In the genomic region with DNA sequence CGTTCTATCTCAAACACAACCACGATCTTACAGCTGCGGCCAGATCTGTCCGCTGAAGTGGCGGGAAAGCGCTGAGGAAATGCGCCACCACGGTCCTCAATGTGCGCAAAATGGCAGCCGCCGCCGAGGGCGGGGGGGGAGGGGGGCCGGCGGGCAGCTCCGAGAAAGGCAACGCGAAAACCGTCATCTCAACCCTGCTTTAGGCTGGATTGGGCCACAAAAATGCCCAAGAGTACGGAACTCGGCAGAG, we compare ENCODE assay signal across 8 cellular contexts. TPM values are rescaled to one million over a fixed set of nuclear protein-coding genes. Genes with fewer than 3 reads are reported as not detected.
DNase-seq lines count a peak whose midpoint lies in the region; ATAC-seq, FAIRE-seq and TF ChIP-seq lines count a peak whose summit lies in the region.

No MANE protein-coding gene starts in this region.

- H3K27me3 ChIP-seq in endothelial cell of umbilical vein (ENCODE audit: control insufficient read depth in 2 of 2, insufficient read depth in 2 of 2, low read length in 2 of 2), result no peaks in the 10 kb centered on the region

- no peaks in the 10 kb centered on the region for H3K9me1 ChIP-seq in endothelial cell of umbilical vein (replicated peaks; ENCODE audit: control insufficient read depth, extremely low read depth, insufficient read depth, low read length)

- H3K36me3 ChIP-seq in endothelial cell of umbilical vein (ENCODE audit: control insufficient read depth in 2 of 2, extremely low read depth in 1 of 2, insufficient read depth in 2 of 2, low read length in 2 of 2), result peaks cover 11 to 27% of the 10 kb centered on the region in 2 experiments

- H3K4me1 ChIP-seq in endothelial cell of umbilical vein (ENCODE audit: control insufficient read depth, extremely low read depth, insufficient read depth, low read length), result peaks cover 36% of the 10 kb centered on the region

- H3K36me3 Mint-ChIP-seq in activated CD8-positive, alpha-beta memory T cell treated with anti-CD3 and anti-CD28 coated beads, Interleukin-2, amount 10 ng/mL, durations not matched to agents 7 days and 5 days, result peaks cover 52% of the 10 kb centered on the region

- POLR2A ChIA-PET in endothelial cell of umbilical vein (lab: Charles Lee), result interaction anchor here (0.6 to 3.2 kb wide), 19 partner anchors 9 to 477 kb away, joined by 3 to 64 read pairs (median 7); partner anchors contain the start of genes ATL2, GALM, GEMIN6 and HNRNPLL

- DNase-seq in NCI-H2196 treated with DMSO at 0.1 percent for 48 hours (lab: John Stamatoyannopoulos, UW; ENCODE audit: unreplicated experiment), result peak; percentile 36
- peak; percentile 89 for DNase-seq in activated CD8-positive, alpha-beta memory T cell treated with anti-CD3 and anti-CD28 coated beads, Interleukin-2, amount 10 ng/mL, durations not matched to agents 7 days and 5 days
- no peak for DNase-seq in endothelial cell of umbilical vein (ENCODE audit: low read depth, low spot score)
- peak; percentile 64 for DNase-seq in mucosa of gallbladder (ENCODE audit: low spot score)
- DNase-seq in stimulated activated CD8-positive, alpha-beta memory T cell treated with anti-CD3 and anti-CD28 coated beads, Interleukin-4, amount 100 ng/mL, for 4 hours (ENCODE audit: low read depth in 2 of 2, low spot score in 1 of 2), result peak; percentile 51 to 55
- no peak for DNase-seq in NCI-H1048 (lab: John Stamatoyannopoulos, UW)

- TF ChIP-seq POLR2A in endothelial cell of umbilical vein (IDR thresholded peaks at IDR 0.05; ENCODE audit: low read depth, low read length), result no peak

- H3K27ac Mint-ChIP-seq in activated CD8-positive, alpha-beta memory T cell treated with anti-CD3 and anti-CD28 coated beads, Interleukin-2, amount 10 ng/mL, durations not matched to agents 7 days and 5 days, result peak overlapping the region; percentile 100

- peaks cover 3% of the 10 kb centered on the region for H3K27me3 Mint-ChIP-seq in activated CD8-positive, alpha-beta memory T cell treated with anti-CD3 and anti-CD28 coated beads, Interleukin-2, amount 10 ng/mL, durations not matched to agents 7 days and 5 days

- FAIRE-seq in endothelial cell of umbilical vein (lab: Jason Lieb, UNC), result no peak

- H3K79me2 ChIP-seq in endothelial cell of umbilical vein (ENCODE audit: control insufficient read depth, insufficient read depth, low read length), result peaks cover 54% of the 10 kb centered on the region

- ATAC-seq in GM18868 (IDR thresholded peaks at IDR 0.05; ENCODE audit: unreplicated experiment), result peak; percentile 37
- ATAC-seq in HG02852 (IDR thresholded peaks at IDR 0.05; ENCODE audit: unreplicated experiment), result peak; percentile 42
- no peak for ATAC-seq in activated CD8-positive, alpha-beta memory T cell treated with anti-CD3 and anti-CD28 coated beads, Interleukin-2, amount 10 ng/mL, durations not matched to agents 7 days and 5 days

- peaks cover 9% of the 10 kb centered on the region for H4K20me1 ChIP-seq in endothelial cell of umbilical vein (replicated peaks; ENCODE audit: control insufficient read depth, extremely low read depth, insufficient read depth, low read length)

- CTCF ChIA-PET in activated CD8-positive, alpha-beta memory T cell treated with anti-CD3 and anti-CD28 coated beads, Interleukin-2, amount 10 ng/mL, durations not matched to agents 7 days and 5 days (lab: Charles Lee), result interaction anchor here (0.6 to 2.1 kb wide), 6 partner anchors 10 to 203 kb away, joined by 3 to 8 read pairs (median 4); partner anchors contain the start of gene HNRNPLL
- CTCF ChIA-PET in endothelial cell of umbilical vein (lab: Charles Lee), result interaction anchor here (0.9 to 1.5 kb wide), 3 partner anchors 19 to 169 kb away, joined by 3 to 5 read pairs (median 3); no protein-coding TSS in a partner anchor

- H3K9me3 ChIP-seq in endothelial cell of umbilical vein (replicated peaks; ENCODE audit: control insufficient read depth, insufficient read depth, low read length), result no peaks in the 10 kb centered on the region

- no peak for TF ChIP-seq CTCF in endothelial cell of umbilical vein (IDR thresholded peaks at IDR 0.05; ENCODE audit: extremely low read depth in 1 of 2, insufficient read depth in 1 of 2, low read depth in 1 of 2, low read length in 2 of 2)

- intact Hi-C loops in endothelial cell of umbilical vein (cut with micrococcal nuclease), result loop anchor here (1.0 to 2.0 kb wide), 5 partner anchors 28 to 370 kb away; partner anchors contain the start of genes GEMIN6, HNRNPLL and SOS1

- H2AFZ ChIP-seq in endothelial cell of umbilical vein (ENCODE audit: low read depth, low read length), result no peak overlapping the region

- no peak overlapping the region for H3K4me2 ChIP-seq in endothelial cell of umbilical vein (ENCODE audit: insufficient read depth, low read length)

- H3K9ac ChIP-seq in endothelial cell of umbilical vein (replicated peaks; ENCODE audit: extremely low read depth, insufficient read depth, low read length), result peak overlapping the region; percentile 96

- H3K9me3 Mint-ChIP-seq in activated CD8-positive, alpha-beta memory T cell treated with anti-CD3 and anti-CD28 coated beads, Interleukin-2, amount 10 ng/mL, durations not matched to agents 7 days and 5 days (ENCODE audit: low read depth), result no peaks in the 10 kb centered on the region

- BruUV-seq in endothelial cell of umbilical vein (replicated peaks; lab: Mats Ljungman, UMichigan), result TSS peak; percentile 52

- peak overlapping the region; percentile 85 for H3K27ac ChIP-seq in endothelial cell of umbilical vein (ENCODE audit: insufficient read depth, low read depth, low read length)

- H3K4me3 ChIP-seq in endothelial cell of umbilical vein (replicated peaks in 1 of 3; ENCODE audit: insufficient read depth in 1 of 3, low read depth in 1 of 3, low read length in 3 of 3), result peak overlapping the region; percentile 54 to 92 (median 72)

- peak overlapping the region; percentile 94 for H3K4me3 Mint-ChIP-seq in activated CD8-positive, alpha-beta memory T cell treated with anti-CD3 and anti-CD28 coated beads, Interleukin-2, amount 10 ng/mL, durations not matched to agents 7 days and 5 days

- dilution Hi-C loops in endothelial cell of umbilical vein (cut with MboI; ENCODE audit: extremely low pct_ligation_motif_present, low sequenced_read_pairs), result no loop called here

- peaks cover 52% of the 10 kb centered on the region for H3K4me1 Mint-ChIP-seq in activated CD8-positive, alpha-beta memory T cell treated with anti-CD3 and anti-CD28 coated beads, Interleukin-2, amount 10 ng/mL, durations not matched to agents 7 days and 5 days

TF ChIP-seq in endothelial cell of umbilical vein, 7 proteins besides CTCF, POLR2A, EP300 and RAD21:
- TF ChIP-seq POLR2AphosphoS5 (IDR thresholded peaks at IDR 0.05; ENCODE audit: insufficient read depth, low read depth, low read length) (no peak), MYC (IDR thresholded peaks at IDR 0.05; ENCODE audit: low read depth, low read length) (no peak), FOS (IDR thresholded peaks at IDR 0.05; ENCODE audit: borderline replicate concordance, insufficient read depth, low read length) (no peak), EZH2 (IDR thresholded peaks at IDR 0.05; ENCODE audit: borderline replicate concordance, low read depth, low read length, severe bottlenecking) (no peak), JUN (IDR thresholded peaks at IDR 0.05; ENCODE audit: borderline replicate concordance, insufficient read depth, insufficient read length, low read depth) (no peak), GATA2 (IDR thresholded peaks at IDR 0.05; ENCODE audit: insufficient read depth, insufficient read length, low read depth, low read length) (no peak)
- TF ChIP-seq, protein P1, sequence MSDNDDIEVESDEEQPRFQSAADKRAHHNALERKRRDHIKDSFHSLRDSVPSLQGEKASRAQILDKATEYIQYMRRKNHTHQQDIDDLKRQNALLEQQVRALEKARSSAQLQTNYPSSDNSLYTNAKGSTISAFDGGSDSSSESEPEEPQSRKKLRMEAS (IDR thresholded peaks at IDR 0.05; ENCODE audit: insufficient read depth, insufficient read length), result no peak

RNA-seq across cellular contexts. Expression of gene SRSF7, which starts 0.4 kb away (rescaled TPM):
- total RNA-seq in activated CD8-positive, alpha-beta memory T cell treated with anti-CD3 and anti-CD28 coated beads, Interleukin-2, amount 10 ng/mL, durations not matched to agents 7 days and 5 days, result 100 to 1,000 TPM; 362 to 378 TPM
- 202 and 204 TPM in 2 replicates for total RNA-seq in endothelial cell of umbilical vein
- polyA plus RNA-seq in endothelial cell of umbilical vein, result 118 and 165 TPM in 2 replicates
- polyA plus RNA-seq in endothelial cell of umbilical vein (2011; cell fraction: cytosol; rRNA removed), result 208 and 225 TPM in 2 replicates
- 451 and 577 TPM in 2 replicates for polyA plus RNA-seq in endothelial cell of umbilical vein (2011; cell fraction: nucleus; rRNA removed)
- polyA plus RNA-seq in endothelial cell of umbilical vein (2012), result 172 and 242 TPM in 2 replicates
- 217 and 224 TPM in 2 replicates for polyA minus RNA-seq in endothelial cell of umbilical vein
- polyA minus RNA-seq in endothelial cell of umbilical vein (2011; cell fraction: cytosol; rRNA and poly(A)+ RNA removed), result 122 TPM
- polyA minus RNA-seq in endothelial cell of umbilical vein (2011; cell fraction: nucleus; rRNA and poly(A)+ RNA removed), result 123 and 148 TPM in 2 replicates
- 84.8 TPM for total RNA-seq in mucosa of gallbladder

RNA-seq across cellular contexts. Expression of gene GEMIN6, which starts 27.3 kb away (rescaled TPM):
- 10 to 100 TPM; 17.8 to 30.8 TPM for total RNA-seq in activated CD8-positive, alpha-beta memory T cell treated with anti-CD3 and anti-CD28 coated beads, Interleukin-2, amount 10 ng/mL, durations not matched to agents 7 days and 5 days
- total RNA-seq in endothelial cell of umbilical vein (14.4 and 19.7 TPM in 2 replicates), mucosa of gallbladder (18.2 TPM)
- 4.7 and 6.0 TPM in 2 replicates for polyA plus RNA-seq in endothelial cell of umbilical vein
- polyA plus RNA-seq in endothelial cell of umbilical vein (2011; cell fraction: cytosol; rRNA removed), result 7.6 and 9.4 TPM in 2 replicates
- 3.3 and 3.8 TPM in 2 replicates for polyA plus RNA-seq in endothelial cell of umbilical vein (2011; cell fraction: nucleus; rRNA removed)
- polyA plus RNA-seq in endothelial cell of umbilical vein (2012), result 14.1 and 17.9 TPM in 2 replicates
- 3.1 and 3.8 TPM in 2 replicates for polyA minus RNA-seq in endothelial cell of umbilical vein
- polyA minus RNA-seq in endothelial cell of umbilical vein (2011; cell fraction: cytosol; rRNA and poly(A)+ RNA removed), result 9.8 TPM
- polyA minus RNA-seq in endothelial cell of umbilical vein (2011; cell fraction: nucleus; rRNA and poly(A)+ RNA removed), result 0.72 and 1.1 TPM in 2 replicates

Comparison
In these comparisons a context has a peak if more than half of its experiments do, and no peak if none do; other contexts are left out.
1. DNase-seq: peak in NCI-H2196 treated with DMSO at 0.1 percent for 48 hours (single experiment), activated CD8-positive, alpha-beta memory T cell treated with anti-CD3 and anti-CD28 coated beads, Interleukin-2, amount 10 ng/mL, durations not matched to agents 7 days and 5 days (single experiment), mucosa of gallbladder (single experiment) and stimulated activated CD8-positive, alpha-beta memory T cell treated with anti-CD3 and anti-CD28 coated beads, Interleukin-4, amount 100 ng/mL, for 4 hours (2 of 2); none in endothelial cell of umbilical vein (single experiment) and NCI-H1048 (single experiment).